Comparison of ENCODE assay signal across 17 cellular contexts in genomic region chr22:33051960-33052839, GRCh38. TPM values are rescaled to one million over a fixed set of nuclear protein-coding genes. Genes with fewer than 3 reads are reported as not detected.
DNase-seq lines count a peak whose midpoint lies in the region; ATAC-seq and TF ChIP-seq lines count a peak whose summit lies in the region.
"Had no signal": no experiment of that assay in that cellular context is flagged by ENCODE, and none has a peak within 500 bp of the region (broad histone marks: within the 10 kb centered on the region; RNA-seq: fewer than 3 reads in every experiment).

No MANE protein-coding gene starts in this region.

- ATAC-seq in WTC11 (peak; percentile 15), GM18858 (IDR thresholded peaks at IDR 0.05; ENCODE audit: unreplicated experiment) (no peak)
- ATAC-seq: activated CD8-positive, alpha-beta T cell treated with anti-CD3 and anti-CD28 coated beads for 36 hours; activated naive CD8-positive, alpha-beta T cell treated with anti-CD3 and anti-CD28 coated beads, Interleukin-2, amount 50 U/mL, for 24 hours; activated T-cell treated with anti-CD3 and anti-CD28 coated beads, Interleukin-2, amount 50 U/mL, for 72 hours; effector memory CD8-positive, alpha-beta T cell; naive thymus-derived CD4-positive, alpha-beta T cell had no signal

- CTCF ChIA-PET in WTC11 (lab: Charles Lee): interaction anchor here (0.5 to 3.9 kb wide), 7 partner anchors 14 to 255 kb away, joined by 3 to 20 read pairs (median 5); no protein-coding TSS in a partner anchor

- peaks cover 76% of the 10 kb centered on the region for H3K4me1 ChIP-seq in HUES64 (ENCODE audit: insufficient read depth, low read length)

- peaks cover 30% of the 10 kb centered on the region for H3K27me3 ChIP-seq in HUES64 (ENCODE audit: insufficient read depth, low read length)

- WGBS in HUES64: 35% methylated on average over 9 of the region's 11 CpGs

- H3K9ac ChIP-seq in HUES64 (ENCODE audit: low read depth, low read length): peak overlapping the region; percentile 10; the same call in 1 of the 2 replicates

- no peaks in the 10 kb centered on the region for H3K9me3 ChIP-seq in HUES64 (ENCODE audit: insufficient read depth, low read depth, low read length)

- TF ChIP-seq CTCF in WTC11 (IDR thresholded peaks at IDR 0.05): no peak

- H3K9me3 Mint-ChIP-seq in WTC11: peaks cover 7% of the 10 kb centered on the region
- H3K9me3 Mint-ChIP-seq: activated naive CD8-positive, alpha-beta T cell treated with anti-CD3 and anti-CD28 coated beads, Interleukin-2, amount 50 U/mL, for 24 hours; activated T-cell treated with anti-CD3 and anti-CD28 coated beads, Interleukin-2, amount 50 U/mL, for 72 hours; effector memory CD8-positive, alpha-beta T cell; naive thymus-derived CD4-positive, alpha-beta T cell had no signal

- H3K4me1 Mint-ChIP-seq in WTC11: peaks cover 87% of the 10 kb centered on the region
- H3K4me1 Mint-ChIP-seq: activated naive CD8-positive, alpha-beta T cell treated with anti-CD3 and anti-CD28 coated beads, Interleukin-2, amount 50 U/mL, for 24 hours; naive thymus-derived CD4-positive, alpha-beta T cell had no signal

- H3K4me3 Mint-ChIP-seq in WTC11: peak overlapping the region; percentile 76
- H3K4me3 Mint-ChIP-seq: activated CD8-positive, alpha-beta T cell treated with anti-CD3 and anti-CD28 coated beads for 36 hours; activated naive CD8-positive, alpha-beta T cell treated with anti-CD3 and anti-CD28 coated beads, Interleukin-2, amount 50 U/mL, for 24 hours; activated T-cell treated with anti-CD3 and anti-CD28 coated beads, Interleukin-2, amount 50 U/mL, for 72 hours; effector memory CD8-positive, alpha-beta T cell; naive thymus-derived CD4-positive, alpha-beta T cell had no signal

- H3K36me3 ChIP-seq in HUES64 (ENCODE audit: insufficient read depth, low read length): peaks cover 8% of the 10 kb centered on the region; the same call in 1 of the 2 replicates
- H3K36me3 ChIP-seq: cardiac muscle cell had no signal

- H3K27me3 Mint-ChIP-seq in WTC11 (ENCODE audit: low read depth): peaks cover 52% of the 10 kb centered on the region

- H3K27ac ChIP-seq in HUES64 (ENCODE audit: low read depth, low read length): no peak overlapping the region
- H3K27ac ChIP-seq: cardiac muscle cell had no signal

- peak; percentile 43 for DNase-seq in ELF-1 (ENCODE audit: low read depth, low spot score)
- DNase-seq in WTC11 (ENCODE audit: low spot score): no peak
- DNase-seq in iPS-NIHi7 (ENCODE audit: extremely low spot score): peak; percentile 66
- DNase-seq in stimulated activated CD4-positive, alpha-beta T cell treated with anti-CD3 and anti-CD28 coated beads, Interleukin-4, amount 100 ng/mL, for 4 hours: no peak
- no peak for DNase-seq in COLO829 (ENCODE audit: low spot score)
- DNase-seq in NCI-H1048 (lab: John Stamatoyannopoulos, UW): no peak
- DNase-seq: activated CD8-positive, alpha-beta T cell treated with anti-CD3 and anti-CD28 coated beads for 36 hours; activated naive CD8-positive, alpha-beta T cell treated with anti-CD3 and anti-CD28 coated beads, Interleukin-2, amount 50 U/mL, for 24 hours; activated T-cell treated with anti-CD3 and anti-CD28 coated beads, Interleukin-2, amount 50 U/mL, for 72 hours; effector memory CD8-positive, alpha-beta T cell; hippocampal formation; naive thymus-derived CD4-positive, alpha-beta T cell; NCI-H2081 treated with DMSO at 0.1 percent for 48 hours had no signal

- peak overlapping the region; percentile 40 for H3K4me3 ChIP-seq in HUES64 (ENCODE audit: low read length)
- H3K4me3 ChIP-seq: cardiac muscle cell had no signal

- peaks cover 15% of the 10 kb centered on the region for H3K36me3 Mint-ChIP-seq in WTC11
- H3K36me3 Mint-ChIP-seq: naive thymus-derived CD4-positive, alpha-beta T cell had no signal

- no peak overlapping the region for H3K27ac Mint-ChIP-seq in WTC11
- H3K27ac Mint-ChIP-seq: activated CD8-positive, alpha-beta T cell treated with anti-CD3 and anti-CD28 coated beads for 36 hours; activated naive CD8-positive, alpha-beta T cell treated with anti-CD3 and anti-CD28 coated beads, Interleukin-2, amount 50 U/mL, for 24 hours; activated T-cell treated with anti-CD3 and anti-CD28 coated beads, Interleukin-2, amount 50 U/mL, for 72 hours; effector memory CD8-positive, alpha-beta T cell; naive thymus-derived CD4-positive, alpha-beta T cell had no signal

- POLR2A ChIA-PET in WTC11 (lab: Charles Lee): no interaction called here

TF ChIP-seq in WTC11, 78 proteins besides CTCF, POLR2A, EP300 and RAD21:
- TF ChIP-seq, protein P1, sequence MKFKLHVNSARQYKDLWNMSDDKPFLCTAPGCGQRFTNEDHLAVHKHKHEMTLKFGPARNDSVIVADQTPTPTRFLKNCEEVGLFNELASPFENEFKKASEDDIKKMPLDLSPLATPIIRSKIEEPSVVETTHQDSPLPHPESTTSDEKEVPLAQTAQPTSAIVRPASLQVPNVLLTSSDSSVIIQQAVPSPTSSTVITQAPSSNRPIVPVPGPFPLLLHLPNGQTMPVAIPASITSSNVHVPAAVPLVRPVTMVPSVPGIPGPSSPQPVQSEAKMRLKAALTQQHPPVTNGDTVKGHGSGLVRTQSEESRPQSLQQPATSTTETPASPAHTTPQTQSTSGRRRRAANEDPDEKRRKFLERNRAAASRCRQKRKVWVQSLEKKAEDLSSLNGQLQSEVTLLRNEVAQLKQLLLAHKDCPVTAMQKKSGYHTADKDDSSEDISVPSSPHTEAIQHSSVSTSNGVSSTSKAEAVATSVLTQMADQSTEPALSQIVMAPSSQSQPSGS (CRISPR knock-in tag; IDR thresholded peaks at IDR 0.05; ENCODE audit: borderline replicate concordance, low read depth): no peak
- TF ChIP-seq AR (CRISPR knock-in tag; IDR thresholded peaks at IDR 0.05) (no peak), ZNF396 (CRISPR knock-in tag; IDR thresholded peaks at IDR 0.05; ENCODE audit: borderline replicate concordance) (no peak), HMGA2 (CRISPR knock-in tag; IDR thresholded peaks at IDR 0.05) (no peak), CBFB (CRISPR knock-in tag; IDR thresholded peaks at IDR 0.05; ENCODE audit: low read depth) (no peak), ZNF263 (CRISPR knock-in tag; IDR thresholded peaks at IDR 0.05; ENCODE audit: low read depth) (peak; percentile 82; the same call in 1 of the 2 replicates), GABPB1 (CRISPR knock-in tag; IDR thresholded peaks at IDR 0.05) (0 out of 2 replicates have a peak, but pooled peaks have one; percentile 24), MAX (CRISPR knock-in tag; IDR thresholded peaks at IDR 0.05) (0 out of 2 replicates have a peak, but pooled peaks have one; percentile 12)

RNA-seq across cellular contexts. Expression of gene SYN3, which starts 6.0 kb away (rescaled TPM):
- 3.7 TPM for polyA plus RNA-seq in HUES64 (2013, experiment 1 of 2)
- polyA plus RNA-seq in HUES64 (2013, experiment 2 of 2): 4.5 TPM
- total RNA-seq in WTC11 (2021): 17.9 to 21.8 TPM (median 18.9 TPM) in 3 replicates
- total RNA-seq: activated CD8-positive, alpha-beta T cell treated with anti-CD3 and anti-CD28 coated beads for 36 hours; activated T-cell treated with anti-CD3 and anti-CD28 coated beads, Interleukin-2, amount 50 U/mL, for 72 hours; M059J; naive thymus-derived CD4-positive, alpha-beta T cell had no signal
- polyA plus RNA-seq: naive thymus-derived CD4-positive, alpha-beta T cell had no signal

Comparison
In these comparisons a context has a peak if more than half of its experiments do, and no peak if none do; other contexts are left out.
1. DNase-seq: peak in ELF-1 (single experiment) and iPS-NIHi7 (single experiment); none in WTC11 (single experiment), stimulated activated CD4-positive, alpha-beta T cell treated with anti-CD3 and anti-CD28 coated beads, Interleukin-4, amount 100 ng/mL, for 4 hours (0 of 2), COLO829 (single experiment) and NCI-H1048 (single experiment).